Comparison of ENCODE assay signal across 20 cellular contexts in the genomic region with DNA sequence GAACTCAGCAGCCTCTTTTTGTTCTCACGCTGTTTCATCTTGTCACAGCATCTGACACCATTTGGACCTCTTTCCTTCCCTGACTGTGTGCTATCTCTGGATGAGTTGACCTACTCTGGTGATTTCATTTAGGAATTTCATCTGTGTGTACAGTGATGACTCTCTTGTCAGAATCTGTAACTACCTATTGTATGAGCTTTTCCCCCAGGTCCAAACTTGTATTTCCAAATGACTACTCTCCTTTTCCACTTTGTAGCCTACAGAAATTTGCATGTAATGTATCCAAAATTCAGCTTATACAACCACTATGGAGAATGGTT.
"Had no signal": no experiment of that assay in that cellular context is flagged by ENCODE, and none has a peak within 500 bp of the region (broad histone marks: within the 10 kb centered on the region; RNA-seq: fewer than 3 reads in every experiment).

No MANE protein-coding gene starts in this region.

- H3K4me3 Mint-ChIP-seq: activated CD4-positive, alpha-beta memory T cell treated with anti-CD3 and anti-CD28 coated beads for 36 hours; activated CD8-positive, alpha-beta memory T cell treated with anti-CD3 and anti-CD28 coated beads, Interleukin-2, amount 10 ng/mL, durations not matched to agents 7 days and 5 days; activated naive CD8-positive, alpha-beta T cell; activated T-cell treated with anti-CD3 and anti-CD28 coated beads, Interleukin-2, amount 50 U/mL, for 4 hours had no signal

- H3K27ac ChIP-seq: brain microvascular endothelial cell, heart right ventricle, lower lobe of right lung, VCaP had no signal

- H3K36me3 Mint-ChIP-seq: activated CD4-positive, alpha-beta memory T cell treated with anti-CD3 and anti-CD28 coated beads for 36 hours; activated naive CD8-positive, alpha-beta T cell had no signal

- ATAC-seq: activated CD8-positive, alpha-beta memory T cell treated with anti-CD3 and anti-CD28 coated beads, Interleukin-2, amount 10 ng/mL, durations not matched to agents 7 days and 5 days; activated T-cell treated with anti-CD3 and anti-CD28 coated beads, Interleukin-2, amount 50 U/mL, for 4 hours; gastroesophageal sphincter; heart right ventricle; left cardiac atrium; lower lobe of right lung had no signal

- DNase-seq: activated CD4-positive, alpha-beta memory T cell treated with anti-CD3 and anti-CD28 coated beads for 36 hours; activated CD8-positive, alpha-beta memory T cell treated with anti-CD3 and anti-CD28 coated beads, Interleukin-2, amount 10 ng/mL, durations not matched to agents 7 days and 5 days; activated effector memory CD4-positive, alpha-beta T cell treated with anti-CD3 and anti-CD28 coated beads, Interleukin-2, amount 50 U/mL, for 16 hours; activated T-cell treated with anti-CD3 and anti-CD28 coated beads, Interleukin-2, amount 50 U/mL, for 4 hours; brain microvascular endothelial cell; effector CD8-positive, alpha-beta T cell; heart right ventricle; left cardiac atrium; lower lobe of right lung; midbrain; posterior cingulate gyrus; retina; stimulated activated CD4-positive, alpha-beta T cell treated with anti-CD3 and anti-CD28 coated beads, Interleukin-15, amount 100 ng/mL, for 24 hours; stimulated activated CD4-positive, alpha-beta T cell treated with anti-CD3 and anti-CD28 coated beads, Interleukin-4, amount 100 ng/mL, for 1 hour; stimulated activated naive CD4-positive, alpha-beta T cell; substantia nigra had no signal

- H3K4me3 ChIP-seq: gastroesophageal sphincter, heart right ventricle, lower lobe of right lung had no signal

- H3K36me3 ChIP-seq: brain microvascular endothelial cell, gastroesophageal sphincter, heart right ventricle, lower lobe of right lung had no signal

- H3K9me3 Mint-ChIP-seq: activated CD4-positive, alpha-beta memory T cell treated with anti-CD3 and anti-CD28 coated beads for 36 hours; activated T-cell treated with anti-CD3 and anti-CD28 coated beads, Interleukin-2, amount 50 U/mL, for 4 hours had no signal

- H3K27me3 Mint-ChIP-seq: activated CD4-positive, alpha-beta memory T cell treated with anti-CD3 and anti-CD28 coated beads for 36 hours; activated naive CD8-positive, alpha-beta T cell had no signal

- FAIRE-seq: endothelial cell of umbilical vein had no signal

- H3K27ac Mint-ChIP-seq: activated CD4-positive, alpha-beta memory T cell treated with anti-CD3 and anti-CD28 coated beads for 36 hours; activated CD8-positive, alpha-beta memory T cell treated with anti-CD3 and anti-CD28 coated beads, Interleukin-2, amount 10 ng/mL, durations not matched to agents 7 days and 5 days; activated naive CD8-positive, alpha-beta T cell had no signal

- H3K27me3 ChIP-seq: brain microvascular endothelial cell, gastroesophageal sphincter, heart right ventricle had no signal

- H3K9me3 ChIP-seq: gastroesophageal sphincter, heart right ventricle, lower lobe of right lung had no signal
